25 cellular contexts compared by ENCODE assay signal in genomic region chr17:46854515-46854914, GRCh38. TPM values are rescaled to one million over a fixed set of nuclear protein-coding genes. Genes with fewer than 3 reads are reported as not detected.
A peak's percentile ranks its signal among the peaks of the same experiment; 100 is the strongest.
DNase-seq lines count a peak whose midpoint lies in the region; ATAC-seq, FAIRE-seq and TF ChIP-seq lines count a peak whose summit lies in the region.
"Had no signal": no experiment of that assay in that cellular context is flagged by ENCODE, and none has a peak within 500 bp of the region (broad histone marks: within the 10 kb centered on the region; RNA-seq: fewer than 3 reads in every experiment).

No MANE protein-coding gene starts in this region.

- H2BK5ac ChIP-seq in H1 (ENCODE audit: low read depth, low read length), result no peak overlapping the region
- no peak overlapping the region for H2BK5ac ChIP-seq in trophoblast cell (ENCODE audit: low read depth, low read length, poor library complexity)

- peak; percentile 32 for DNase-seq in AG10803 (ENCODE audit: low read depth)
- no peak for DNase-seq in H1 (ENCODE audit: low read depth in 1 of 2, low spot score in 2 of 2)
- no peak for DNase-seq in trophoblast cell
- no peak for DNase-seq in heart left ventricle
- DNase-seq in transverse colon, result no peak
- DNase-seq: BE2C; C1 segment of cervical spinal cord; CD4-positive, alpha-beta memory T cell; CD4-positive, CD25-positive, alpha-beta regulatory T cell; COR-L47; DMS 273 treated with DMSO at 0.1 percent for 48 hours; DMS153; DMS53; DMS79 treated with DMSO at 0.1 percent for 48 hours; GF-D8 had no signal

- H3K18ac ChIP-seq in H1 (ENCODE audit: extremely low read depth, low read length) (no peak overlapping the region), trophoblast cell (ENCODE audit: low read length) (no peak overlapping the region)

- H3K4me3 ChIP-seq in AG10803 (ENCODE audit: low read length) (no peak overlapping the region), H1 (ENCODE audit: extremely low read depth in 1 of 4, insufficient read depth in 2 of 4, low read depth in 3 of 4, low read length in 4 of 4) (no peak overlapping the region), trophoblast cell (ENCODE audit: low read depth, low read length) (no peak overlapping the region), heart left ventricle (no peak overlapping the region), transverse colon (no peak overlapping the region)
- H3K4me3 ChIP-seq: A549, BLaER1 had no signal

- no peak for TF ChIP-seq RAD21 in H1 (IDR thresholded peaks at IDR 0.05 in 1 of 2, conservative IDR thresholded peaks at IDR 0.05 in 1 of 2; ENCODE audit: low read depth in 2 of 2, low read length in 2 of 2)

- TF ChIP-seq POLR2A in H1 (IDR thresholded peaks at IDR 0.05; ENCODE audit: control extremely low read depth in 1 of 2, low read depth in 2 of 2, low read length in 2 of 2) (no peak), heart left ventricle (IDR thresholded peaks at IDR 0.05) (no peak), transverse colon (IDR thresholded peaks at IDR 0.05) (no peak)

- H4K20me1 ChIP-seq in H1 (replicated peaks in 1 of 2; ENCODE audit: control insufficient read depth in 1 of 2, insufficient read depth in 2 of 2, low read length in 2 of 2), result no peaks in the 10 kb centered on the region
- H4K20me1 ChIP-seq: BLaER1 had no signal

- H3K9me3 ChIP-seq in H1 (ENCODE audit: insufficient read depth in 2 of 2, low read depth in 1 of 2, low read length in 1 of 2) (no peaks in the 10 kb centered on the region), trophoblast cell (ENCODE audit: insufficient read depth, low read depth, low read length) (peaks cover 6% of the 10 kb centered on the region), heart left ventricle (no peaks in the 10 kb centered on the region), transverse colon (no peaks in the 10 kb centered on the region)
- H3K9me3 ChIP-seq: A549, BE2C, BLaER1 had no signal

- H2BK20ac ChIP-seq in H1 (ENCODE audit: low read length), result no peak overlapping the region

- H3K79me2 ChIP-seq in H1 (ENCODE audit: control insufficient read depth in 1 of 2, insufficient read depth in 2 of 2, low read length in 2 of 2), result no peaks in the 10 kb centered on the region
- peaks cover 8% of the 10 kb centered on the region for H3K79me2 ChIP-seq in trophoblast cell (ENCODE audit: control insufficient read depth, insufficient read depth, low read length, poor library complexity)

- no peak overlapping the region for H2BK15ac ChIP-seq in H1 (ENCODE audit: low read length)

- H3K9ac ChIP-seq in H1 (replicated peaks in 1 of 4; ENCODE audit: extremely low read depth in 1 of 4, low read depth in 3 of 4, low read length in 3 of 4) (no peak overlapping the region), trophoblast cell (ENCODE audit: low read length) (no peak overlapping the region)
- H3K9ac ChIP-seq: BLaER1 had no signal

- intact Hi-C loops in heart left ventricle (cut with DNase I) (no loop called here), transverse colon (cut with DNase I; ENCODE audit: low total_unique reads) (no loop called here)

- no peak overlapping the region for H3K56ac ChIP-seq in H1 (replicated peaks; ENCODE audit: insufficient read length, low read depth, low read length)

- no peak overlapping the region for H4K5ac ChIP-seq in H1 (ENCODE audit: insufficient read length, low read depth, low read length)

- H2AFZ ChIP-seq in H1 (ENCODE audit: low read length), result no peak overlapping the region
- H2AFZ ChIP-seq in trophoblast cell (ENCODE audit: insufficient read depth, low read length, poor library complexity), result no peak overlapping the region

- in situ Hi-C loops in transverse colon (cut with MboI; ENCODE audit: low pct_ligation_motif_present in 1 of 4, low pct_unique_long_range_greater_than_20kb in 1 of 4, low sequenced_read_pairs in 3 of 4), result no loop called here

- POLR2A ChIA-PET in H1 (lab: Charles Lee; ENCODE audit: partially characterized antibody), result interaction anchor here (1.5 kb wide), 2 partner anchors 9 to 85 kb away, joined by 3 to 5 read pairs; no protein-coding TSS in a partner anchor

- peaks cover 14% of the 10 kb centered on the region for H3K23me2 ChIP-seq in H1 (ENCODE audit: low read depth, low read length)

- no peaks in the 10 kb centered on the region for H3K36me3 ChIP-seq in H1 (ENCODE audit: control insufficient read depth in 2 of 4, insufficient read depth in 4 of 4, low read length in 3 of 4)
- peaks cover 2 to 4% of the 10 kb centered on the region in 2 experiments for H3K36me3 ChIP-seq in trophoblast cell (ENCODE audit: control insufficient read depth in 1 of 2, insufficient read depth in 2 of 2, low read length in 2 of 2)
- H3K36me3 ChIP-seq in heart left ventricle, result no peaks in the 10 kb centered on the region
- H3K36me3 ChIP-seq in transverse colon, result no peaks in the 10 kb centered on the region
- H3K36me3 ChIP-seq: BE2C, BLaER1 had no signal

- H4K91ac ChIP-seq in H1 (replicated peaks; ENCODE audit: insufficient read length, low read length) (no peak overlapping the region), trophoblast cell (ENCODE audit: low read depth, low read length) (no peak overlapping the region)

- H4K8ac ChIP-seq in H1 (ENCODE audit: extremely low read depth, insufficient read depth, low read length) (no peak overlapping the region), trophoblast cell (ENCODE audit: low read depth, low read length) (no peak overlapping the region)

- H2BK120ac ChIP-seq in H1 (replicated peaks; ENCODE audit: low read depth, low read length) (no peak overlapping the region), trophoblast cell (ENCODE audit: insufficient read depth, low read length, poor library complexity) (no peak overlapping the region)

- H3K4ac ChIP-seq in H1 (replicated peaks; ENCODE audit: insufficient read length, low read depth, low read length) (no peak overlapping the region), trophoblast cell (ENCODE audit: low read depth, low read length) (peak overlapping the region; percentile 33)

- H3K23ac ChIP-seq in H1 (ENCODE audit: insufficient read length) (no peak overlapping the region), trophoblast cell (ENCODE audit: low read length) (no peak overlapping the region)

- ATAC-seq in heart left ventricle, result no peak
- no peak for ATAC-seq in GM21786 (IDR thresholded peaks at IDR 0.05; ENCODE audit: unreplicated experiment)
- ATAC-seq: A549 had no signal

- peaks cover 20 to 37% (median 32%) of the 10 kb centered on the region in 4 experiments for H3K27me3 ChIP-seq in H1 (replicated peaks in 1 of 4; ENCODE audit: control insufficient read depth in 3 of 4, extremely low read depth in 1 of 4, insufficient read depth in 3 of 4, low read length in 3 of 4)
- peaks cover 6% of the 10 kb centered on the region for H3K27me3 ChIP-seq in trophoblast cell (ENCODE audit: insufficient read depth, low read length)
- H3K27me3 ChIP-seq in heart left ventricle, result peaks cover 5 to 48% (median 29%) of the 10 kb centered on the region in 9 donors
- peaks cover 67% of the 10 kb centered on the region for H3K27me3 ChIP-seq in transverse colon

- CTCF ChIA-PET in H1 (lab: Charles Lee; ENCODE audit: partially characterized antibody), result interaction anchor here (0.6 to 5.2 kb wide), 9 partner anchors 11 to 125 kb away, joined by 3 to 35 read pairs (median 5); partner anchors contain the start of gene RPRML

- H3K14ac ChIP-seq in H1 (ENCODE audit: insufficient read length), result no peak overlapping the region
- no peak overlapping the region for H3K14ac ChIP-seq in trophoblast cell (ENCODE audit: low read length)

- H3K4me2 ChIP-seq in H1 (ENCODE audit: insufficient read depth in 1 of 2, low read depth in 2 of 2, low read length in 2 of 2) (no peak overlapping the region), trophoblast cell (ENCODE audit: low read length) (peak overlapping the region; percentile 32)
- H3K4me2 ChIP-seq: A549, BLaER1 had no signal

- no peaks in the 10 kb centered on the region for H3K79me1 ChIP-seq in H1 (ENCODE audit: low read depth, low read length)
- peaks cover 17% of the 10 kb centered on the region for H3K79me1 ChIP-seq in trophoblast cell (ENCODE audit: low read length)

- H3K27ac ChIP-seq in H1 (ENCODE audit: low read depth, low read length), result no peak overlapping the region
- H3K27ac ChIP-seq in trophoblast cell (ENCODE audit: low read depth, low read length), result peak overlapping the region; percentile 39
- no peak overlapping the region for H3K27ac ChIP-seq in heart left ventricle
- H3K27ac ChIP-seq in transverse colon, result no peak overlapping the region
- H3K27ac ChIP-seq: 22Rv1, A549, BLaER1 had no signal

- no peak overlapping the region for H2BK12ac ChIP-seq in H1 (ENCODE audit: low read depth, low read length)
- no peak overlapping the region for H2BK12ac ChIP-seq in trophoblast cell (ENCODE audit: low read length)

- peaks cover 0 to 5% (median 3%) of the 10 kb centered on the region in 4 experiments; a peak in 4 of 7 replicates for H3K4me1 ChIP-seq in H1 (replicated peaks in 1 of 4; ENCODE audit: control insufficient read depth in 3 of 4, insufficient read depth in 4 of 4, low read length in 3 of 4)
- peaks cover 19 to 20% of the 10 kb centered on the region in 2 experiments for H3K4me1 ChIP-seq in trophoblast cell (ENCODE audit: control insufficient read depth in 1 of 2, insufficient read depth in 2 of 2, low read length in 2 of 2)
- peaks cover 0 to 16% (median 5%) of the 10 kb centered on the region in 12 donors for H3K4me1 ChIP-seq in heart left ventricle
- peaks cover 4 to 13% (median 9%) of the 10 kb centered on the region in 4 donors for H3K4me1 ChIP-seq in transverse colon
- H3K4me1 ChIP-seq: BE2C had no signal

- TF ChIP-seq CTCF in AG10803 (conservative IDR thresholded peaks at IDR 0.05; ENCODE audit: low read length) (no peak), H1 (IDR thresholded peaks at IDR 0.05; ENCODE audit: control extremely low read depth in 1 of 3, insufficient read depth in 1 of 3, low read depth in 1 of 3, low read length in 3 of 3) (no peak), heart left ventricle (IDR thresholded peaks at IDR 0.05) (no peak), transverse colon (IDR thresholded peaks at IDR 0.05) (no peak)

- TF ChIP-seq EP300 in H1 (IDR thresholded peaks at IDR 0.05; ENCODE audit: borderline replicate concordance in 1 of 2, low read depth in 2 of 2, low read length in 2 of 2) (no peak), transverse colon (IDR thresholded peaks at IDR 0.05; ENCODE audit: low read depth) (no peak)

- no peak for FAIRE-seq in H1 (lab: Jason Lieb, UNC)
- FAIRE-seq: A549, G401.6, GM12891, GM19239 had no signal

- H4K12ac ChIP-seq in trophoblast cell (ENCODE audit: low read depth, low read length), result no peak overlapping the region

- WGBS in H1 (ENCODE audit: extremely low coverage in 1 of 2, insufficient coverage in 1 of 2, insufficient read length in 1 of 2, insufficient replicate concordance in 2 of 2, low coverage in 1 of 2, low lambda C conversion rate in 2 of 2, missing lambda C conversion rate in 1 of 2), 2 experiments, result 90% methylated on average over 3 of the region's 3 CpGs; no CpG with 5 or more reads in 1 of the 2 experiments
- WGBS in trophoblast cell (ENCODE audit: extremely low coverage, insufficient coverage, insufficient read length), result no CpG with 5 or more reads among the region's 3 CpGs
- WGBS in heart left ventricle, 4 donors, result 94 to 97% (median 94%) methylated on average over 3 of the region's 3 CpGs
- 95 to 96% methylated on average over 3 of the region's 3 CpGs for WGBS in transverse colon (ENCODE audit: low coverage in 1 of 2), 2 donors

- H2AK5ac ChIP-seq in H1 (ENCODE audit: low read depth, low read length) (no peak overlapping the region), trophoblast cell (ENCODE audit: low read length) (no peak overlapping the region)

RNA-seq across cellular contexts. Expression of gene WNT9B, which starts 3.1 kb away (rescaled TPM):
- total RNA-seq in H1 (2021; fragmentation: NEBNext Ultra II Directional; extraction: Animal tissue kit (Norgen Biotek cat#: 25700)), result not detected in 2 replicates
- polyA plus RNA-seq in H1 (2011; rRNA removed) (0.21 and 0.35 TPM in 2 replicates), heart left ventricle (under 1 TPM; 0.53 TPM)
- 0.09 TPM for polyA plus RNA-seq in H1 (2011; cell fraction: cytosol; rRNA removed)
- 0.10 TPM for polyA plus RNA-seq in H1 (2011; cell fraction: nucleus; rRNA removed)
- polyA plus RNA-seq in H1 (2012, experiment 1 of 2), result 0.13 to 0.15 TPM in 2 of 4 replicates, not detected in the others
- polyA plus RNA-seq in H1 (2012, experiment 2 of 2), result not detected
- 0.16 TPM for polyA plus RNA-seq in H1 (2013, experiment 1 of 2)
- polyA plus RNA-seq in H1 (2013, experiment 2 of 2), result 0.11 TPM
- polyA minus RNA-seq in H1 (2011; rRNA and poly(A)+ RNA removed), result 0.12 and 0.47 TPM in 2 replicates
- polyA minus RNA-seq in H1 (2011; cell fraction: cytosol; rRNA and poly(A)+ RNA removed), result not detected
- not detected for polyA minus RNA-seq in H1 (2011; cell fraction: nucleus; rRNA and poly(A)+ RNA removed)
- polyA plus RNA-seq in trophoblast cell (2013), result 32.1 and 33.5 TPM in 2 replicates
- total RNA-seq in heart left ventricle (1 to 10 TPM in 2 of 9 donors, under 1 TPM in 7; 0.19 to 1.4 (median 0.81) TPM), transverse colon (not detected)
- total RNA-seq: A172; CD4-positive, alpha-beta memory T cell; CD4-positive, CD25-positive, alpha-beta regulatory T cell; CD8-positive, alpha-beta memory T cell had no signal
- polyA plus RNA-seq: CD4-positive, alpha-beta memory T cell; CD4-positive, CD25-positive, alpha-beta regulatory T cell; CD8-positive, alpha-beta memory T cell had no signal

RNA-seq across cellular contexts. Expression of gene WNT3, which starts 36.0 kb away (rescaled TPM):
- 1.3 and 2.0 TPM in 2 replicates for total RNA-seq in H1 (2021; fragmentation: NEBNext Ultra II Directional; extraction: Animal tissue kit (Norgen Biotek cat#: 25700))
- polyA plus RNA-seq in H1 (2011; rRNA removed) (0.56 and 0.96 TPM in 2 replicates), heart left ventricle (under 1 TPM; 0.50 to 0.79 TPM)
- 1.00 TPM for polyA plus RNA-seq in H1 (2011; cell fraction: cytosol; rRNA removed)
- polyA plus RNA-seq in H1 (2011; cell fraction: nucleus; rRNA removed), result 1.2 TPM
- 0.40 to 1.3 TPM (median 0.77 TPM) in 4 replicates for polyA plus RNA-seq in H1 (2012, experiment 1 of 2)
- 0.76 TPM for polyA plus RNA-seq in H1 (2012, experiment 2 of 2)
- 5.2 TPM for polyA plus RNA-seq in H1 (2013, experiment 1 of 2)
- polyA plus RNA-seq in H1 (2013, experiment 2 of 2), result 6.7 TPM
- polyA minus RNA-seq in H1 (2011; rRNA and poly(A)+ RNA removed), result 0.71 and 0.91 TPM in 2 replicates
- 0.66 TPM for polyA minus RNA-seq in H1 (2011; cell fraction: cytosol; rRNA and poly(A)+ RNA removed)
- polyA minus RNA-seq in H1 (2011; cell fraction: nucleus; rRNA and poly(A)+ RNA removed), result 0.60 TPM
- polyA plus RNA-seq in trophoblast cell (2013), result 6.5 and 6.7 TPM in 2 replicates
- total RNA-seq in heart left ventricle (1 to 10 TPM in 6 of 9 donors, under 1 TPM in 3; 0.32 to 2.2 (median 1.2) TPM), transverse colon (under 1 TPM in 2 of 4 donors, not detected in 2; 0.27 to 0.48 TPM)
- total RNA-seq: CD4-positive, alpha-beta memory T cell; CD4-positive, CD25-positive, alpha-beta regulatory T cell; CD8-positive, alpha-beta memory T cell had no signal
- polyA plus RNA-seq: CD14-positive monocyte; CD4-positive, alpha-beta memory T cell; CD4-positive, CD25-positive, alpha-beta regulatory T cell; CD8-positive, alpha-beta memory T cell had no signal
